Comparison of ENCODE assay signal across 24 cellular contexts in the genomic region with DNA sequence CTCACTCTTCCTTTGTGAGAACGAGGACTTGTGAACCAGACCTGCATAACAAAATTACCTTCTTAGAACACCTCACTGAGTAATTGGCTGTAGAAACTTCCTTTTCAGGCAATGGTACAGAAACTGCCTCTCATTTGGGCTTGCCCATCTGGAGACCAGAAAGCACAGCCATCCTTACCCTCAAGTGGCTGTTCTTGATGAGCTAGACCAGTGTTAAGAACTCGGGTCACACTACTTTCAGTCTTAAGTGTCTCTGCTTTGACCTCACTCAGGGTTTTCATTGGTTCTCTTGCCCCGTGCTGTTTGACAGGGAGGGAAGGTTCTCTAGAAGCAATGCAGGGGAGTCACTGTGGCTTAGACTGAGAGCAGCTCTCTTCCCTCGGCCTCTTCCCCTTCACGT. TPM values are rescaled to one million over a fixed set of nuclear protein-coding genes. Genes with fewer than 3 reads are reported as not detected.
DNase-seq lines count a peak whose midpoint lies in the region; ATAC-seq and TF ChIP-seq lines count a peak whose summit lies in the region.
"Had no signal": no experiment of that assay in that cellular context is flagged by ENCODE, and none has a peak within 500 bp of the region (broad histone marks: within the 10 kb centered on the region; RNA-seq: fewer than 3 reads in every experiment).

No MANE protein-coding gene starts in this region.

- TF ChIP-seq CTCF in heart right ventricle (IDR thresholded peaks at IDR 0.05) = no peak

- no peak overlapping the region for H3K4me3 ChIP-seq in heart right ventricle
- H3K4me3 ChIP-seq: A549, ascending aorta, SK-N-MC had no signal

- H3K4me1 ChIP-seq in heart right ventricle = peaks cover 0 to 20% (median 6%) of the 10 kb centered on the region in 9 donors
- H3K4me1 ChIP-seq: A549, ascending aorta, BE2C, Caco-2 had no signal

- H3K36me3 ChIP-seq in heart right ventricle = peaks cover 0 to 100% (median 67%) of the 10 kb centered on the region in 9 donors

- WGBS in heart right ventricle, 2 donors = 91% methylated on average over 5 of the region's 5 CpGs

- H3K27me3 Mint-ChIP-seq in activated T-cell treated with anti-CD3 and anti-CD28 coated beads, Interleukin-2, amount 50 U/mL, for 72 hours (ENCODE audit: low read depth) = no peaks in the 10 kb centered on the region
- H3K27me3 Mint-ChIP-seq in activated T-helper 17 cell treated with anti-CD3 and anti-CD28 coated beads, Interleukin-2, amount 50 U/mL, for 72 hours = no peaks in the 10 kb centered on the region
- H3K27me3 Mint-ChIP-seq: activated naive CD8-positive, alpha-beta T cell; T-helper 17 cell had no signal

- H3K27ac ChIP-seq in heart right ventricle = no peak overlapping the region
- H3K27ac ChIP-seq: A549, ascending aorta, SK-N-MC had no signal

- H3K27ac Mint-ChIP-seq in activated T-cell treated with anti-CD3 and anti-CD28 coated beads, Interleukin-2, amount 50 U/mL, for 72 hours = no peak overlapping the region
- H3K27ac Mint-ChIP-seq in activated T-helper 17 cell treated with anti-CD3 and anti-CD28 coated beads, Interleukin-2, amount 50 U/mL, for 72 hours = no peak overlapping the region
- H3K27ac Mint-ChIP-seq: activated naive CD8-positive, alpha-beta T cell had no signal

- no peak overlapping the region for H3K4me3 Mint-ChIP-seq in activated T-cell treated with anti-CD3 and anti-CD28 coated beads, Interleukin-2, amount 50 U/mL, for 72 hours
- H3K4me3 Mint-ChIP-seq in activated T-helper 17 cell treated with anti-CD3 and anti-CD28 coated beads, Interleukin-2, amount 50 U/mL, for 72 hours = no peak overlapping the region
- H3K4me3 Mint-ChIP-seq: activated naive CD8-positive, alpha-beta T cell; neural crest cell; T-helper 17 cell had no signal

- DNase-seq in activated T-cell treated with anti-CD3 and anti-CD28 coated beads, Interleukin-2, amount 50 U/mL, for 72 hours = peak in 1 of 2 donors; percentile 15
- DNase-seq in activated T-cell treated with anti-CD3 and anti-CD28 coated beads, Interleukin-2, amount 50 U/mL, for 48 hours = no peak
- DNase-seq in heart right ventricle = no peak
- no peak for DNase-seq in NCI-H526 treated with DMSO at 0.1 percent for 48 hours (lab: John Stamatoyannopoulos, UW)
- no peak for DNase-seq in AG08395 (ENCODE audit: low spot score)
- DNase-seq: activated CD4-positive, alpha-beta T cell treated with anti-CD3 and anti-CD28 coated beads, Interleukin-2, amount 50 U/mL, for 4 hours; BE2C; Caco-2; central memory CD4-positive, alpha-beta T cell; KBM-7; MM.1S; NCI-H1436; NCI-H510A treated with DMSO at 0.1 percent for 48 hours; posterior cingulate gyrus; T-helper 17 cell had no signal

- no peaks in the 10 kb centered on the region for H3K27me3 ChIP-seq in heart right ventricle
- H3K27me3 ChIP-seq: ascending aorta, BE2C had no signal

- H3K4me1 Mint-ChIP-seq in activated T-cell treated with anti-CD3 and anti-CD28 coated beads, Interleukin-2, amount 50 U/mL, for 72 hours (ENCODE audit: low read depth) = peaks cover 11% of the 10 kb centered on the region
- H3K4me1 Mint-ChIP-seq in activated T-helper 17 cell treated with anti-CD3 and anti-CD28 coated beads, Interleukin-2, amount 50 U/mL, for 72 hours = peaks cover 4% of the 10 kb centered on the region
- H3K4me1 Mint-ChIP-seq: neural crest cell had no signal

- ATAC-seq in activated T-cell treated with anti-CD3 and anti-CD28 coated beads, Interleukin-2, amount 50 U/mL, for 72 hours (replicated peaks in 1 of 2) = peak; percentile 60 to 82
- ATAC-seq in GM19463 (IDR thresholded peaks at IDR 0.05; ENCODE audit: unreplicated experiment) = peak; percentile 53
- ATAC-seq in HG02642 (IDR thresholded peaks at IDR 0.05; ENCODE audit: poor library complexity, unreplicated experiment) = peak; percentile 48
- ATAC-seq in activated T-helper 17 cell treated with anti-CD3 and anti-CD28 coated beads, Interleukin-2, amount 50 U/mL, for 72 hours (replicated peaks) = peak; percentile 73
- ATAC-seq in heart right ventricle = no peak
- ATAC-seq: A549, sciatic nerve, T-helper 17 cell had no signal

- H3K36me3 Mint-ChIP-seq in activated T-cell treated with anti-CD3 and anti-CD28 coated beads, Interleukin-2, amount 50 U/mL, for 72 hours (ENCODE audit: insufficient read depth in 2 of 2) = peaks cover 15 to 36% of the 10 kb centered on the region in 2 donors
- H3K36me3 Mint-ChIP-seq in activated T-helper 17 cell treated with anti-CD3 and anti-CD28 coated beads, Interleukin-2, amount 50 U/mL, for 72 hours (ENCODE audit: low read depth) = peaks cover 100% of the 10 kb centered on the region

- no peaks in the 10 kb centered on the region for H3K9me3 ChIP-seq in heart right ventricle
- H3K9me3 ChIP-seq: A549, ascending aorta, BE2C, Caco-2 had no signal

- intact Hi-C loops in heart right ventricle (cut with DNase I) = no loop called here

- H3K9me3 Mint-ChIP-seq in activated T-cell treated with anti-CD3 and anti-CD28 coated beads, Interleukin-2, amount 50 U/mL, for 72 hours = no peaks in the 10 kb centered on the region
- no peaks in the 10 kb centered on the region for H3K9me3 Mint-ChIP-seq in activated T-helper 17 cell treated with anti-CD3 and anti-CD28 coated beads, Interleukin-2, amount 50 U/mL, for 72 hours
- H3K9me3 Mint-ChIP-seq: neural crest cell had no signal

RNA-seq across cellular contexts. Expression of a gene that starts 29.3 kb away (rescaled TPM):
- 10 to 100 TPM; 64.4 to 77.0 TPM for total RNA-seq in activated T-cell treated with anti-CD3 and anti-CD28 coated beads, Interleukin-2, amount 50 U/mL, for 72 hours
- total RNA-seq in activated T-helper 17 cell treated with anti-CD3 and anti-CD28 coated beads, Interleukin-2, amount 50 U/mL, for 72 hours = 100 to 1,000 TPM; 113 to 138 TPM
- 10 to 100 TPM; 16.6 to 26.4 (median 22.4) TPM for total RNA-seq in heart right ventricle
- 10 to 100 TPM; 16.2 to 21.1 TPM for polyA plus RNA-seq in heart right ventricle

Comparison
In these comparisons a context has a peak if more than half of its experiments do, and no peak if none do; other contexts are left out.
1. ATAC-seq: peak in activated T-cell treated with anti-CD3 and anti-CD28 coated beads, Interleukin-2, amount 50 U/mL, for 72 hours (2 of 2), GM19463 (single experiment), HG02642 (single experiment) and activated T-helper 17 cell treated with anti-CD3 and anti-CD28 coated beads, Interleukin-2, amount 50 U/mL, for 72 hours (single experiment); none in heart right ventricle (0 of 8).